In the genomic region with DNA sequence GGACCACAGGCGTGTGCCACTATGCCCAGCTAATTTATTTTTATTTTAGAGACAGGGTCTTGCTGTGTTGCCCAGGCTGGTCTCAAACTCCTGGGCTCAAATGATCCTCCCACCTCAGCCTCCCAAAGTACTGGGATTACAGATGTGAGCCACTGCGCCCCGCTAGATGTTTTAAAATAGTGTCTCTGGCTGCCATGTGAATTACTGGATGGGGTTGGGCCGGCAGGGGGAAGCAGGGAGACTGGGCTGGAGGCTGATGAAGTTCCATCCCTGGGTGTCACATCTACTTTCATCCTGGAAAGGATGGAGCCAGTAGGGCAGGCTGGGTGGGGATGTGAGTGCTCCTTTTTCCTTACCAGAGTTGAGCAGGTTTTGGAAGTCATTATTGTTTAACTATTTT, we compare ENCODE assay signal across 11 cellular contexts. TPM values are rescaled to one million over a fixed set of nuclear protein-coding genes. Genes with fewer than 3 reads are reported as not detected.
DNase-seq lines count a peak whose midpoint lies in the region; ATAC-seq and TF ChIP-seq lines count a peak whose summit lies in the region.
"Had no signal": no experiment of that assay in that cellular context is flagged by ENCODE, and none has a peak within 500 bp of the region (broad histone marks: within the 10 kb centered on the region; RNA-seq: fewer than 3 reads in every experiment).

No MANE protein-coding gene starts in this region.

- peak; percentile 2 for DNase-seq in NCI-H345 (lab: John Stamatoyannopoulos, UW)
- DNase-seq in NCI-H345 treated with DMSO at 0.1 percent for 48 hours (lab: John Stamatoyannopoulos, UW; ENCODE audit: unreplicated experiment), result no peak
- DNase-seq in NCI-H146 treated with DMSO at 0.1 percent for 48 hours (lab: John Stamatoyannopoulos, UW; ENCODE audit: unreplicated experiment), result peak; percentile 3
- DNase-seq in endothelial cell (ENCODE audit: low spot score), result peak; percentile 24
- no peak for DNase-seq in osteocyte (ENCODE audit: extremely low spot score, unreplicated experiment)
- no peak for DNase-seq in DMS 273 (lab: John Stamatoyannopoulos, UW; ENCODE audit: unreplicated experiment)
- DNase-seq in kidney glomerular epithelial cell (lab: John Stamatoyannopoulos, UW), result no peak
- DNase-seq: activated CD4-positive, alpha-beta memory T cell treated with anti-CD3 and anti-CD28 coated beads, Interleukin-2, amount 10 ng/mL, durations not matched to agents 7 days and 5 days; NCI-H774 had no signal

- H3K4me3 Mint-ChIP-seq in endothelial cell (ENCODE audit: unreplicated experiment) (no peak overlapping the region), osteocyte (ENCODE audit: unreplicated experiment) (no peak overlapping the region)
- H3K4me3 Mint-ChIP-seq: activated CD4-positive, alpha-beta memory T cell treated with anti-CD3 and anti-CD28 coated beads, Interleukin-2, amount 10 ng/mL, durations not matched to agents 7 days and 5 days; B cell had no signal

- H3K27me3 Mint-ChIP-seq in endothelial cell (ENCODE audit: unreplicated experiment) (peaks cover 10% of the 10 kb centered on the region), osteocyte (ENCODE audit: unreplicated experiment) (peaks cover 26% of the 10 kb centered on the region)

- no peak for ATAC-seq in HG03280 (IDR thresholded peaks at IDR 0.05; ENCODE audit: unreplicated experiment)

- H3K4me1 Mint-ChIP-seq in endothelial cell (ENCODE audit: unreplicated experiment) (peaks cover 3% of the 10 kb centered on the region), osteocyte (ENCODE audit: unreplicated experiment) (peaks cover 4% of the 10 kb centered on the region)
- H3K4me1 Mint-ChIP-seq: B cell had no signal

- TF ChIP-seq CTCF in endothelial cell (IDR thresholded peaks at IDR 0.05; ENCODE audit: unreplicated experiment) (no peak), osteocyte (IDR thresholded peaks at IDR 0.05) (peak; percentile 22)

- no peaks in the 10 kb centered on the region for H3K9me3 Mint-ChIP-seq in endothelial cell (ENCODE audit: unreplicated experiment)
- peaks cover under 1% of the 10 kb centered on the region for H3K9me3 Mint-ChIP-seq in osteocyte (ENCODE audit: unreplicated experiment)
- H3K9me3 Mint-ChIP-seq: activated CD4-positive, alpha-beta memory T cell treated with anti-CD3 and anti-CD28 coated beads, Interleukin-2, amount 10 ng/mL, durations not matched to agents 7 days and 5 days had no signal

- H3K27ac Mint-ChIP-seq in endothelial cell (ENCODE audit: unreplicated experiment) (no peak overlapping the region), osteocyte (ENCODE audit: unreplicated experiment) (no peak overlapping the region)
- H3K27ac Mint-ChIP-seq: activated CD4-positive, alpha-beta memory T cell treated with anti-CD3 and anti-CD28 coated beads, Interleukin-2, amount 10 ng/mL, durations not matched to agents 7 days and 5 days; B cell had no signal

- no peaks in the 10 kb centered on the region for H3K36me3 Mint-ChIP-seq in endothelial cell (ENCODE audit: low read depth, unreplicated experiment)
- H3K36me3 Mint-ChIP-seq in osteocyte (ENCODE audit: unreplicated experiment), result peaks cover 2% of the 10 kb centered on the region

RNA-seq across cellular contexts. Expression of gene DNAH10, which starts 46.1 kb away (rescaled TPM):
- total RNA-seq in endothelial cell (ENCODE audit: unreplicated experiment) (1.2 TPM), osteocyte (0.16 and 0.29 TPM in 2 replicates)

Comparison
In these comparisons a context has a peak if more than half of its experiments do, and no peak if none do; other contexts are left out.
1. DNase-seq: peak in NCI-H345 (single experiment), NCI-H146 treated with DMSO at 0.1 percent for 48 hours (single experiment) and endothelial cell (single experiment); none in NCI-H345 treated with DMSO at 0.1 percent for 48 hours (single experiment), osteocyte (single experiment), DMS 273 (single experiment) and kidney glomerular epithelial cell (single experiment).